Comparison of ENCODE assay signal across 1 cellular context in genomic region chr14:61280092-61280525, GRCh38.
TF ChIP-seq lines count a peak whose summit lies in the region.

No MANE protein-coding gene starts in this region.

TF ChIP-seq in H1, 55 proteins besides CTCF, POLR2A, EP300 and RAD21:
- TF ChIP-seq, protein P1, sequence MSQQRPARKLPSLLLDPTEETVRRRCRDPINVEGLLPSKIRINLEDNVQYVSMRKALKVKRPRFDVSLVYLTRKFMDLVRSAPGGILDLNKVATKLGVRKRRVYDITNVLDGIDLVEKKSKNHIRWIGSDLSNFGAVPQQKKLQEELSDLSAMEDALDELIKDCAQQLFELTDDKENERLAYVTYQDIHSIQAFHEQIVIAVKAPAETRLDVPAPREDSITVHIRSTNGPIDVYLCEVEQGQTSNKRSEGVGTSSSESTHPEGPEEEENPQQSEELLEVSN (IDR thresholded peaks at IDR 0.05), result peak; percentile 27; the same call in 1 of the 2 replicates
- TF ChIP-seq TCF12 (IDR thresholded peaks at IDR 0.05; ENCODE audit: low read depth, low read length) (no peak), KDM1A (IDR thresholded peaks at IDR 0.05; ENCODE audit: borderline replicate concordance, low read length) (no peak), EZH2 (IDR thresholded peaks at IDR 0.05; ENCODE audit: low read depth, low read length, severe bottlenecking) (peak; percentile 55), BCL11A (IDR thresholded peaks at IDR 0.05; ENCODE audit: low read depth in 2 of 2, low read length in 2 of 2) (no peak), TAF7 (optimal IDR thresholded peaks at IDR 0.05; ENCODE audit: borderline replicate concordance, low read depth, low read length) (no peak), SUZ12 (IDR thresholded peaks at IDR 0.05; ENCODE audit: low read length) (peak; percentile 47; the same call in 1 of the 2 replicates)
